Comparison of ENCODE assay signal across 19 cellular contexts in the genomic region with DNA sequence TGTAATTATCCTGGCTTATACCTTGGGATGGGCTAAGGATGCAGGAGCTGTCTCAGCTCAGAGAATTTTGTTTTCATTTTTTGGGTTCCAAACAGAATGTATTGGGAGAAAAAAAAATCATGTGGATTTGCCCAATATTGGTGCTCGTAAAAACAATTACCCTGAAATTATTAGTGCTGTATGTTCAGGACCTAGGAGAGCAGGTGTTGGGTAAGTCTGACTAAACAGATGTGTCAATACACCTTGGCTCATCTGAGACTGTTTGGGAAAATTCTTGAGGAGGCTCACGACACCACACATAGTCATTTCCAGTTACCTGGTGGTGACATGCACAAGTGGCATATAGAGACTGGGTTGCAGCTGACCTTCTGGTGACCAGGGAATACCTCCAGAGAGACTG.
DNase-seq lines count a peak whose midpoint lies in the region; ATAC-seq and TF ChIP-seq lines count a peak whose summit lies in the region.
"Had no signal": no experiment of that assay in that cellular context is flagged by ENCODE, and none has a peak within 500 bp of the region (broad histone marks: within the 10 kb centered on the region; RNA-seq: fewer than 3 reads in every experiment).

No MANE protein-coding gene starts in this region.

- H3K36me3 ChIP-seq in liver (ENCODE audit: control insufficient read depth in 4 of 4, insufficient read depth in 3 of 4, low read depth in 1 of 4, low read length in 3 of 4) = no peaks in the 10 kb centered on the region
- H3K36me3 ChIP-seq: SJCRH30 had no signal

- no peaks in the 10 kb centered on the region for H3K27me3 ChIP-seq in liver (ENCODE audit: control insufficient read depth in 4 of 4, insufficient read depth in 4 of 4, low read length in 3 of 4)
- H3K27me3 ChIP-seq: SJCRH30 had no signal

- DNase-seq in NCI-H82 (lab: John Stamatoyannopoulos, UW) (peak; percentile 65), NCI-H82 treated with DMSO at 0.1 percent for 48 hours (lab: John Stamatoyannopoulos, UW; ENCODE audit: unreplicated experiment) (no peak), HUDEP-2 (lab: John Stamatoyannopoulos, UW; ENCODE audit: unreplicated experiment in 76 of 76) (no peak), H4 (ENCODE audit: low spot score) (no peak)
- DNase-seq in stimulated activated CD4-positive, alpha-beta T cell treated with anti-CD3 and anti-CD28 coated beads, Interleukin-1b, Interleukin-23, amount 100 ng/mL, for 48 hours = no peak
- DNase-seq: CD4-positive, alpha-beta T cell; DMS79; GOT3; MV-4-11; NCI-H1436; NCI-H1930; NCI-H446 treated with DMSO at 0.1 percent for 48 hours; NCI-H774; SJCRH30 had no signal

- 95% methylated on average over 2 of the region's 2 CpGs for WGBS in liver

- TF ChIP-seq RAD21 in liver (IDR thresholded peaks at IDR 0.05) = no peak

- H3K4me1 ChIP-seq in liver (ENCODE audit: control insufficient read depth in 4 of 4, insufficient read depth in 4 of 4, low read length in 3 of 4) = peaks cover 3 to 14% (median 11%) of the 10 kb centered on the region in 4 donors
- H3K4me1 ChIP-seq: SJCRH30 had no signal

- TF ChIP-seq CTCF in VCaP (conservative IDR thresholded peaks at IDR 0.05) (no peak), liver (IDR thresholded peaks at IDR 0.05; ENCODE audit: low read depth, low read length, missing input control) (no peak)

- H3K9ac ChIP-seq in liver (ENCODE audit: low read depth in 1 of 2, low read length in 2 of 2) = no peak overlapping the region
- H3K9ac ChIP-seq: KMS-11 had no signal

- H3K27ac ChIP-seq in VCaP (peak overlapping the region; percentile 63), liver (ENCODE audit: low read depth in 1 of 2, low read length in 2 of 2) (no peak overlapping the region)
- H3K27ac ChIP-seq: KMS-11, RWPE1, SJCRH30 had no signal

- no peak overlapping the region for H3K4me3 ChIP-seq in liver (ENCODE audit: low read depth in 1 of 3, low read length in 3 of 3)
- H3K4me3 ChIP-seq: SJCRH30 had no signal

- ATAC-seq in GM19452 (IDR thresholded peaks at IDR 0.05; ENCODE audit: unreplicated experiment) = no peak

- H3K9me3 ChIP-seq in liver (ENCODE audit: control insufficient read depth in 4 of 4, low read length in 3 of 4) = no peaks in the 10 kb centered on the region
- H3K9me3 ChIP-seq: SJCRH30 had no signal

TF ChIP-seq in liver, 16 proteins besides CTCF, POLR2A, EP300 and RAD21:
- TF ChIP-seq FOXA1 (IDR thresholded peaks at IDR 0.05) = no peak
- TF ChIP-seq, protein P1, sequence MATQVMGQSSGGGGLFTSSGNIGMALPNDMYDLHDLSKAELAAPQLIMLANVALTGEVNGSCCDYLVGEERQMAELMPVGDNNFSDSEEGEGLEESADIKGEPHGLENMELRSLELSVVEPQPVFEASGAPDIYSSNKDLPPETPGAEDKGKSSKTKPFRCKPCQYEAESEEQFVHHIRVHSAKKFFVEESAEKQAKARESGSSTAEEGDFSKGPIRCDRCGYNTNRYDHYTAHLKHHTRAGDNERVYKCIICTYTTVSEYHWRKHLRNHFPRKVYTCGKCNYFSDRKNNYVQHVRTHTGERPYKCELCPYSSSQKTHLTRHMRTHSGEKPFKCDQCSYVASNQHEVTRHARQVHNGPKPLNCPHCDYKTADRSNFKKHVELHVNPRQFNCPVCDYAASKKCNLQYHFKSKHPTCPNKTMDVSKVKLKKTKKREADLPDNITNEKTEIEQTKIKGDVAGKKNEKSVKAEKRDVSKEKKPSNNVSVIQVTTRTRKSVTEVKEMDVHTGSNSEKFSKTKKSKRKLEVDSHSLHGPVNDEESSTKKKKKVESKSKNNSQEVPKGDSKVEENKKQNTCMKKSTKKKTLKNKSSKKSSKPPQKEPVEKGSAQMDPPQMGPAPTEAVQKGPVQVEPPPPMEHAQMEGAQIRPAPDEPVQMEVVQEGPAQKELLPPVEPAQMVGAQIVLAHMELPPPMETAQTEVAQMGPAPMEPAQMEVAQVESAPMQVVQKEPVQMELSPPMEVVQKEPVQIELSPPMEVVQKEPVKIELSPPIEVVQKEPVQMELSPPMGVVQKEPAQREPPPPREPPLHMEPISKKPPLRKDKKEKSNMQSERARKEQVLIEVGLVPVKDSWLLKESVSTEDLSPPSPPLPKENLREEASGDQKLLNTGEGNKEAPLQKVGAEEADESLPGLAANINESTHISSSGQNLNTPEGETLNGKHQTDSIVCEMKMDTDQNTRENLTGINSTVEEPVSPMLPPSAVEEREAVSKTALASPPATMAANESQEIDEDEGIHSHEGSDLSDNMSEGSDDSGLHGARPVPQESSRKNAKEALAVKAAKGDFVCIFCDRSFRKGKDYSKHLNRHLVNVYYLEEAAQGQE (IDR thresholded peaks at IDR 0.05) = peak; percentile 97
